ENCODE assay signal across 6 cellular contexts in the genomic region with DNA sequence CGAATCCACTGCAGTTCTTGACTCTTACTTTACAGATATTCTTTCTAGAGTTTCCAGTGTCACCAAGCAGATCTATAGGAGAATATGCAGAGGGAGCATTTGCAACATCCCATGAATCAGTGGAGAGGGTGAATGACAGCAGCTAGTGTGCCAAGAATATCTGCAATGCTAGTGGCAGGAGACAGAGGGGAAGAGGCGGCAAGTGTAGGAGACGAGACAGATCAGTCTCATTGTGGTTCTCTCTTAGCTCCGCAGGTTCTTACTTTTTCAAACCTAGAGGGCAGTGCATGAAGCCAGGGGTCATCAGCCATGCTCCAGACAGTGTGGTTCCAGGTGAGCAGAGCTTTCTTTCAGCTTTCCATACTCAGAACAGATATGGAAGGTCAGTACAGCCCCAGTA. TPM values are rescaled to one million over a fixed set of nuclear protein-coding genes. Genes with fewer than 3 reads are reported as not detected.
A peak's percentile ranks its signal among the peaks of the same experiment; 100 is the strongest.
DNase-seq lines count a peak whose midpoint lies in the region; ATAC-seq and TF ChIP-seq lines count a peak whose summit lies in the region.

No MANE protein-coding gene starts in this region.

- intact Hi-C loops in ascending aorta (cut with DNase I): loop anchor here (1.0 to 2.0 kb wide), 3 partner anchors 24 to 47 kb away; partner anchors contain the start of genes ZNF620 and ZNF621

- H3K9me3 ChIP-seq in ascending aorta: no peaks in the 10 kb centered on the region

- peaks cover 8 to 31% of the 10 kb centered on the region in 2 donors for H3K36me3 ChIP-seq in ascending aorta

- H3K4me3 ChIP-seq in ascending aorta: peak overlapping the region; percentile 65 to 96

- no peak for TF ChIP-seq CTCF in ascending aorta (IDR thresholded peaks at IDR 0.05)

- peak; percentile 17 for ATAC-seq in GM21723 (IDR thresholded peaks at IDR 0.05; ENCODE audit: unreplicated experiment)

- H3K27ac ChIP-seq in ascending aorta: no peak overlapping the region

- H3K27me3 ChIP-seq in ascending aorta: no peaks in the 10 kb centered on the region

- peaks cover 0 to 7% of the 10 kb centered on the region in 2 donors for H3K4me1 ChIP-seq in ascending aorta

- DNase-seq in ascending aorta (ENCODE audit: low spot score in 2 of 2): no peak
- peak; percentile 8 for DNase-seq in myocyte (ENCODE audit: low read depth)
- no peak for DNase-seq in OCI-M2 (lab: John Stamatoyannopoulos, UW; ENCODE audit: unreplicated experiment)
- no peak for DNase-seq in NCI-H1694 treated with DMSO at 0.1 percent for 48 hours (lab: John Stamatoyannopoulos, UW)
- DNase-seq in central memory CD4-positive, alpha-beta T cell: no peak

RNA-seq across cellular contexts. Expression of gene ZNF619, which starts 0.7 kb away (rescaled TPM):
- total RNA-seq in ascending aorta: 1.4 TPM
- 2.6 and 4.6 TPM in 2 replicates for total RNA-seq in myocyte
- 2.0 TPM for polyA plus RNA-seq in myocyte (2012)

RNA-seq across cellular contexts. Expression of gene RPL14, which starts 20.5 kb away (rescaled TPM):
- total RNA-seq in ascending aorta: 162 TPM
- total RNA-seq in myocyte: 190 and 240 TPM in 2 replicates
- 543 TPM for polyA plus RNA-seq in myocyte (2012)

RNA-seq across cellular contexts. Expression of gene ZNF620, which starts 28.2 kb away (rescaled TPM):
- total RNA-seq in ascending aorta (not detected), myocyte (0.37 and 1.1 TPM in 2 replicates)
- 0.43 TPM for polyA plus RNA-seq in myocyte (2012)

RNA-seq across cellular contexts. Expression of gene ZNF621, which starts 47.1 kb away (rescaled TPM):
- total RNA-seq in ascending aorta (8.2 TPM), myocyte (8.7 and 10.0 TPM in 2 replicates)
- 12.4 TPM for polyA plus RNA-seq in myocyte (2012)
